ENCODE assay signal across 12 cellular contexts in the genomic region with DNA sequence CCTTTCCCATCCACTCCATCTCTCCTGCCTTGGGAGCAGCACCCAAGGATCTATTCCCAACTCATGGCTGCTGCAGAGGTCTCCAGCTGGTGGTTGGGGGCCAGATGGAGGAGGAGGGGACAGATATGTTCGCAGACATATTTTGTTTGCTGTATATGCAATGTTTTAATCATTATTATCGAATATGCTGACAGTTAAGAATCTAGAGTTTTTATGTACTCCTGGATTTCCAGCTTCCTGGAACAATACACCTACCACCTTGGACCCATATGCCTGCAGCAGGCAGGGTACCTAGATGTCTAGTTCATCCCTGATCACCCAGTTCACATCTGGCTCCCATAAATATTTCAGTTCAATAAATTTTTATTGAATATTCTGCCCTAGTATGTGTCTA. TPM values are rescaled to one million over a fixed set of nuclear protein-coding genes. Genes with fewer than 3 reads are reported as not detected.
DNase-seq lines count a peak whose midpoint lies in the region; ATAC-seq and TF ChIP-seq lines count a peak whose summit lies in the region.
"Had no signal": no experiment of that assay in that cellular context is flagged by ENCODE, and none has a peak within 500 bp of the region (broad histone marks: within the 10 kb centered on the region; RNA-seq: fewer than 3 reads in every experiment).

No MANE protein-coding gene starts in this region.

- H3K27ac ChIP-seq in VCaP (peak overlapping the region; percentile 99), prostate gland (peak overlapping the region; percentile 87 to 92)
- H3K27ac ChIP-seq: psoas muscle had no signal

- H3K9me3 ChIP-seq in iPS-15b (ENCODE audit: control insufficient read depth, insufficient read depth, low read length), result no peaks in the 10 kb centered on the region
- no peaks in the 10 kb centered on the region for H3K9me3 ChIP-seq in prostate gland
- no peaks in the 10 kb centered on the region for H3K9me3 ChIP-seq in MG63
- H3K9me3 ChIP-seq: psoas muscle had no signal

- 41% methylated on average over 2 of the region's 2 CpGs for WGBS in prostate gland

- TF ChIP-seq POLR2A in prostate gland (IDR thresholded peaks at IDR 0.05), result no peak

- no peak overlapping the region for H3K9ac ChIP-seq in iPS-15b (ENCODE audit: low read depth, low read length)

- TF ChIP-seq CTCF in VCaP (conservative IDR thresholded peaks at IDR 0.05), result no peak
- no peak for TF ChIP-seq CTCF in prostate gland (IDR thresholded peaks at IDR 0.05)

- H3K4me1 ChIP-seq in iPS-15b (ENCODE audit: control insufficient read depth, insufficient read depth, low read length), result peaks cover 8% of the 10 kb centered on the region
- H3K4me1 ChIP-seq in prostate gland (replicated peaks), result peaks cover 17% of the 10 kb centered on the region

- peak overlapping the region; percentile 63; the same call in 1 of the 2 replicates for H3K4me3 ChIP-seq in H7 (ENCODE audit: insufficient read depth, low read depth, low read length)
- peak overlapping the region; percentile 85 for H3K4me3 ChIP-seq in iPS-15b (ENCODE audit: low read depth, low read length)
- peak overlapping the region; percentile 49 to 63 for H3K4me3 ChIP-seq in prostate gland
- no peak overlapping the region for H3K4me3 ChIP-seq in MG63

- ATAC-seq in sciatic nerve (no peak), GM21737 (IDR thresholded peaks at IDR 0.05; ENCODE audit: unreplicated experiment) (no peak)
- ATAC-seq: activated T-cell treated with anti-CD3 and anti-CD28 coated beads, Interleukin-2, amount 50 U/mL, for 72 hours; psoas muscle; Right ventricle myocardium inferior had no signal

- H3K36me3 ChIP-seq in H7 (replicated peaks; ENCODE audit: control insufficient read depth, insufficient read depth, low read length) (no peaks in the 10 kb centered on the region), iPS-15b (ENCODE audit: control insufficient read depth, insufficient read depth, low read length) (peaks cover 2% of the 10 kb centered on the region), prostate gland (no peaks in the 10 kb centered on the region), MG63 (no peaks in the 10 kb centered on the region)

- intact Hi-C loops in prostate gland (cut with DNase I) (loop anchor here (10.0 kb wide), 1 partner anchor 188 kb away; a partner anchor contains a TSS), sciatic nerve (cut with DNase I) (no loop called here)

- DNase-seq in H7 (no peak), prostate gland (ENCODE audit: low spot score) (no peak), MG63 (no peak), sciatic nerve (ENCODE audit: low spot score) (no peak)
- DNase-seq: activated T-cell treated with anti-CD3 and anti-CD28 coated beads, Interleukin-2, amount 50 U/mL, for 72 hours; NCI-H2081 treated with DMSO at 0.1 percent for 48 hours; psoas muscle; T-helper 2 cell had no signal

- H3K27me3 ChIP-seq in H7 (ENCODE audit: control insufficient read depth, insufficient read depth, low read length) (peaks cover 57% of the 10 kb centered on the region), iPS-15b (ENCODE audit: control insufficient read depth, insufficient read depth, low read length) (peaks cover 44% of the 10 kb centered on the region), prostate gland (replicated peaks; ENCODE audit: insufficient read depth) (no peaks in the 10 kb centered on the region), MG63 (no peaks in the 10 kb centered on the region)

RNA-seq across cellular contexts. Expression of a gene that starts 9.0 kb away (rescaled TPM):
- 5.5 and 9.9 TPM in 2 replicates for total RNA-seq in H7 (2014; rRNA removed; shearing (Covaris generic))
- total RNA-seq in prostate gland (10 to 100 TPM; 15.5 to 33.0 TPM), sciatic nerve (4.2 TPM)
- total RNA-seq in MG63 (2014; rRNA removed; shearing (Covaris generic); ENCODE audit: low replicate concordance), result 3.9 and 4.6 TPM in 2 replicates
